19 cellular contexts compared by ENCODE assay signal in genomic region chr22:23357028-23357427, GRCh38.
DNase-seq lines count a peak whose midpoint lies in the region; TF ChIP-seq lines count a peak whose summit lies in the region.
"Had no signal": no experiment of that assay in that cellular context is flagged by ENCODE, and none has a peak within 500 bp of the region (broad histone marks: within the 10 kb centered on the region; RNA-seq: fewer than 3 reads in every experiment).

No MANE protein-coding gene starts in this region.

- TF ChIP-seq CTCF in adrenal gland (IDR thresholded peaks at IDR 0.05): no peak
- TF ChIP-seq CTCF in progenitor cell of endocrine pancreas (IDR thresholded peaks at IDR 0.05; ENCODE audit: unreplicated experiment): no peak
- no peak for TF ChIP-seq CTCF in ovary (IDR thresholded peaks at IDR 0.05)

- no peak overlapping the region for H3K27ac ChIP-seq in adrenal gland
- H3K27ac ChIP-seq in ovary: no peak overlapping the region
- H3K27ac ChIP-seq: 22Rv1; BLaER1 treated with 17β-estradiol and CSF1 and Interleukin-3, amounts not matched to agents 10 nM and 100 nM; KMS-11 had no signal

- H3K4me1 ChIP-seq in adrenal gland (replicated peaks in 1 of 2) (no peaks in the 10 kb centered on the region), ovary (ENCODE audit: insufficient read depth) (no peaks in the 10 kb centered on the region)
- H3K4me1 ChIP-seq: BLaER1 treated with 17β-estradiol and CSF1 and Interleukin-3, amounts not matched to agents 10 nM and 100 nM had no signal

- 52 to 61% (median 56%) methylated on average over 13 of the region's 13 CpGs for WGBS in adrenal gland, 4 donors
- WGBS in ovary, 3 donors: 62 to 83% (median 76%) methylated on average over 13 of the region's 13 CpGs

- H3K27me3 ChIP-seq in adrenal gland (no peaks in the 10 kb centered on the region), ovary (no peaks in the 10 kb centered on the region)
- H3K27me3 ChIP-seq: BLaER1 treated with 17β-estradiol and CSF1 and Interleukin-3, amounts not matched to agents 10 nM and 100 nM had no signal

- H3K27ac Mint-ChIP-seq in progenitor cell of endocrine pancreas: peak overlapping the region; percentile 8
- H3K27ac Mint-ChIP-seq: CD8-positive, alpha-beta memory T cell had no signal

- TF ChIP-seq POLR2A in adrenal gland (IDR thresholded peaks at IDR 0.05): no peak
- TF ChIP-seq POLR2A in ovary (IDR thresholded peaks at IDR 0.05): no peak

- no peaks in the 10 kb centered on the region for H3K36me3 Mint-ChIP-seq in progenitor cell of endocrine pancreas (ENCODE audit: insufficient read depth)

- peaks cover 33% of the 10 kb centered on the region for H3K27me3 Mint-ChIP-seq in progenitor cell of endocrine pancreas

- intact Hi-C loops in adrenal gland (cut with DNase I) (no loop called here), ovary (cut with DNase I) (no loop called here)

- no peak for TF ChIP-seq EP300 in ovary (IDR thresholded peaks at IDR 0.05)

- H3K4me3 ChIP-seq in adrenal gland (no peak overlapping the region), ovary (no peak overlapping the region)
- H3K4me3 ChIP-seq: BLaER1 treated with 17β-estradiol and CSF1 and Interleukin-3, amounts not matched to agents 10 nM and 100 nM had no signal

- peak; percentile 4 for DNase-seq in NCI-H1092 treated with DMSO at 0.1 percent for 48 hours (lab: John Stamatoyannopoulos, UW)
- no peak for DNase-seq in NCI-H1092 (lab: John Stamatoyannopoulos, UW)
- DNase-seq in adrenal gland: peak in 4 of 7 donors; percentile 34 to 68 (median 36)
- DNase-seq in left kidney (ENCODE audit: low read depth, low spot score): peak; percentile 70
- DNase-seq in progenitor cell of endocrine pancreas (ENCODE audit: low spot score, unreplicated experiment): no peak
- no peak for DNase-seq in DMS79 treated with DMSO at 0.1 percent for 48 hours (lab: John Stamatoyannopoulos, UW)
- no peak for DNase-seq in NCI-H510A treated with DMSO at 0.1 percent for 48 hours (lab: John Stamatoyannopoulos, UW)
- DNase-seq in ovary: no peak
- DNase-seq: Calu3; CD8-positive, alpha-beta memory T cell; DMS153; GOT3; HCEC 1CT; IMR-90; NCI-H1105 treated with DMSO at 0.1 percent for 48 hours; NCI-H187 had no signal

- H3K9me3 ChIP-seq in adrenal gland (replicated peaks in 1 of 3) (no peaks in the 10 kb centered on the region), ovary (no peaks in the 10 kb centered on the region)

- no peaks in the 10 kb centered on the region for H3K4me1 Mint-ChIP-seq in progenitor cell of endocrine pancreas (ENCODE audit: low read depth)

- no peaks in the 10 kb centered on the region for H3K9me3 Mint-ChIP-seq in progenitor cell of endocrine pancreas (ENCODE audit: low read depth)

- no peak overlapping the region for H3K4me3 Mint-ChIP-seq in progenitor cell of endocrine pancreas (ENCODE audit: low read depth)
- H3K4me3 Mint-ChIP-seq: CD8-positive, alpha-beta memory T cell had no signal

- H3K36me3 ChIP-seq in adrenal gland (replicated peaks in 1 of 2) (no peaks in the 10 kb centered on the region), ovary (no peaks in the 10 kb centered on the region)
- H3K36me3 ChIP-seq: BLaER1 treated with 17β-estradiol and CSF1 and Interleukin-3, amounts not matched to agents 10 nM and 100 nM had no signal

Comparison
In these comparisons a context has a peak if more than half of its experiments do, and no peak if none do; other contexts are left out.
1. DNase-seq: peak in NCI-H1092 treated with DMSO at 0.1 percent for 48 hours (single experiment), adrenal gland (4 of 7) and left kidney (single experiment); none in NCI-H1092 (single experiment), progenitor cell of endocrine pancreas (single experiment), DMS79 treated with DMSO at 0.1 percent for 48 hours (single experiment), NCI-H510A treated with DMSO at 0.1 percent for 48 hours (single experiment) and ovary (0 of 5).